22 cellular contexts compared by ENCODE assay signal in genomic region chr6:36815962-36816735, GRCh38. TPM values are rescaled to one million over a fixed set of nuclear protein-coding genes. Genes with fewer than 3 reads are reported as not detected.
"Had no signal": no experiment of that assay in that cellular context is flagged by ENCODE, and none has a peak within 500 bp of the region (broad histone marks: within the 10 kb centered on the region; RNA-seq: fewer than 3 reads in every experiment).

No MANE protein-coding gene starts in this region.

- DNase-seq: activated CD4-positive, alpha-beta T cell treated with anti-CD3 and anti-CD28 coated beads for 1 hour; activated naive CD4-positive, alpha-beta T cell treated with anti-CD3 and anti-CD28 coated beads for 36 hours; activated naive CD8-positive, alpha-beta T cell treated with anti-CD3 and anti-CD28 coated beads, Interleukin-2, amount 10 ng/mL, durations not matched to agents 7 days and 5 days; activated T-cell treated with anti-CD3 and anti-CD28 coated beads, Interleukin-2, amount 50 U/mL, for 24 hours; amygdala; cortex of kidney; endodermal cell; foreskin keratinocyte; left ventricle myocardium inferior; occipital lobe; posterior cingulate gyrus; stimulated activated CD4-positive, alpha-beta T cell treated with anti-CD3 and anti-CD28 coated beads, Interleukin-4, amount 100 ng/mL, for 24 hours; substantia nigra; T-helper 1 cell; T-helper 9 cell; thyroid gland; upper lobe of right lung had no signal

- H3K4me1 Mint-ChIP-seq: activated T-helper 17 cell treated with anti-CD3 and anti-CD28 coated beads, Interleukin-2, amount 50 U/mL, for 72 hours; memory B cell had no signal

- H3K9me3 Mint-ChIP-seq: activated naive CD4-positive, alpha-beta T cell treated with anti-CD3 and anti-CD28 coated beads for 36 hours; activated naive CD8-positive, alpha-beta T cell treated with anti-CD3 and anti-CD28 coated beads, Interleukin-2, amount 10 ng/mL, durations not matched to agents 7 days and 5 days; activated T-cell treated with anti-CD3 and anti-CD28 coated beads, Interleukin-2, amount 50 U/mL, for 24 hours; activated T-helper 17 cell treated with anti-CD3 and anti-CD28 coated beads, Interleukin-2, amount 50 U/mL, for 72 hours; memory B cell; stimulated activated naive CD8-positive, alpha-beta T cell treated with anti-CD3 and anti-CD28 coated beads, Interleukin-15, Interleukin-2, amounts not matched to agents 100 ng/mL and 50 ng/mL, for 24 hours had no signal

- H3K36me3 ChIP-seq: cardiac muscle cell, left ventricle myocardium inferior, thyroid gland, upper lobe of right lung had no signal

- H3K27me3 Mint-ChIP-seq: activated T-cell treated with anti-CD3 and anti-CD28 coated beads, Interleukin-2, amount 50 U/mL, for 24 hours; activated T-helper 17 cell treated with anti-CD3 and anti-CD28 coated beads, Interleukin-2, amount 50 U/mL, for 72 hours; stimulated activated naive CD8-positive, alpha-beta T cell treated with anti-CD3 and anti-CD28 coated beads, Interleukin-15, Interleukin-2, amounts not matched to agents 100 ng/mL and 50 ng/mL, for 24 hours had no signal

- H3K27me3 ChIP-seq: cardiac muscle cell, foreskin keratinocyte, thyroid gland, upper lobe of right lung had no signal

- H3K4me1 ChIP-seq: foreskin keratinocyte, thyroid gland, upper lobe of right lung had no signal

- H3K27ac ChIP-seq: cardiac muscle cell, epithelial cell of prostate, foreskin keratinocyte, left ventricle myocardium inferior, thyroid gland, upper lobe of right lung had no signal

- H3K27ac Mint-ChIP-seq: activated naive CD4-positive, alpha-beta T cell treated with anti-CD3 and anti-CD28 coated beads for 36 hours; activated naive CD8-positive, alpha-beta T cell treated with anti-CD3 and anti-CD28 coated beads, Interleukin-2, amount 10 ng/mL, durations not matched to agents 7 days and 5 days; activated T-cell treated with anti-CD3 and anti-CD28 coated beads, Interleukin-2, amount 50 U/mL, for 24 hours; activated T-helper 17 cell treated with anti-CD3 and anti-CD28 coated beads, Interleukin-2, amount 50 U/mL, for 72 hours; endodermal cell; memory B cell; stimulated activated naive CD8-positive, alpha-beta T cell treated with anti-CD3 and anti-CD28 coated beads, Interleukin-15, Interleukin-2, amounts not matched to agents 100 ng/mL and 50 ng/mL, for 24 hours had no signal

- H3K9me3 ChIP-seq: left ventricle myocardium inferior, thyroid gland, upper lobe of right lung had no signal

- H3K4me3 ChIP-seq: cardiac muscle cell, left ventricle myocardium inferior, thyroid gland, upper lobe of right lung had no signal

- H3K36me3 Mint-ChIP-seq: activated naive CD8-positive, alpha-beta T cell treated with anti-CD3 and anti-CD28 coated beads, Interleukin-2, amount 10 ng/mL, durations not matched to agents 7 days and 5 days; memory B cell had no signal

- H3K4me3 Mint-ChIP-seq: activated naive CD4-positive, alpha-beta T cell treated with anti-CD3 and anti-CD28 coated beads for 36 hours; activated naive CD8-positive, alpha-beta T cell treated with anti-CD3 and anti-CD28 coated beads, Interleukin-2, amount 10 ng/mL, durations not matched to agents 7 days and 5 days; activated T-cell treated with anti-CD3 and anti-CD28 coated beads, Interleukin-2, amount 50 U/mL, for 24 hours; activated T-helper 17 cell treated with anti-CD3 and anti-CD28 coated beads, Interleukin-2, amount 50 U/mL, for 72 hours; endodermal cell; memory B cell; stimulated activated naive CD8-positive, alpha-beta T cell treated with anti-CD3 and anti-CD28 coated beads, Interleukin-15, Interleukin-2, amounts not matched to agents 100 ng/mL and 50 ng/mL, for 24 hours had no signal

RNA-seq across cellular contexts. Expression of gene CPNE5, which starts 23.1 kb away (rescaled TPM):
- total RNA-seq: foreskin keratinocyte had no signal
